1 cellular context compared by ENCODE assay signal in the genomic region with DNA sequence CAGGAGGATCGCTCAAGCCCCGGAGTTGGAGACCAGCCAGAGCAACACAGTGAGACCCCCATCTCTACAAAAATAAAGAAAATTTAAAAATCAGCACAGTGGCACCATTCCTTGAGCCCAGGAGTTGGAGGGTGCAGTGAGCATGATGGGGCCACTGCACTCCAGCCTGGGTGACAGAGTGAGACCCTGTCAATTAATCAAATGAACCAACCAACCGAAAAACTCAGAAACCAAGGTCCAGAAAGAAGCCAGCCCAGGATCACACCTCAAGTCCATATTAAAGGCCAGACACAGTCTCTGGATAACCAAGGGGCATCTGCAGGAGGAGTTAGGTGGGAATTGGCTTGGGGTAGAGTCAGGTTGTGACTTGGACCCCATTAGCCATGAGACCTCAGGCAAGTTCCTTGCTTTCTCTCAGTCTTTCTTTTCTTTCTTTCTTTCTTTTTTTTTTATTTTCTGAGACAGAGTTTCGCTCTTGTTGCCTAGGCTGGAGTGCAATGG.
TF ChIP-seq lines count a peak whose summit lies in the region.

No MANE protein-coding gene starts in this region.

TF ChIP-seq in endothelial cell of umbilical vein, 7 proteins besides CTCF, POLR2A, EP300 and RAD21:
- TF ChIP-seq MYC (IDR thresholded peaks at IDR 0.05; ENCODE audit: low read depth, low read length) (no peak), FOS (IDR thresholded peaks at IDR 0.05; ENCODE audit: borderline replicate concordance, insufficient read depth, low read length) (no peak), GATA2 (IDR thresholded peaks at IDR 0.05; ENCODE audit: insufficient read depth, insufficient read length, low read depth, low read length) (no peak), JUN (IDR thresholded peaks at IDR 0.05; ENCODE audit: borderline replicate concordance, insufficient read depth, insufficient read length, low read depth) (no peak), EZH2 (IDR thresholded peaks at IDR 0.05; ENCODE audit: borderline replicate concordance, low read depth, low read length, severe bottlenecking) (no peak), POLR2AphosphoS5 (IDR thresholded peaks at IDR 0.05; ENCODE audit: insufficient read depth, low read depth, low read length) (no peak)
- TF ChIP-seq, protein P1, sequence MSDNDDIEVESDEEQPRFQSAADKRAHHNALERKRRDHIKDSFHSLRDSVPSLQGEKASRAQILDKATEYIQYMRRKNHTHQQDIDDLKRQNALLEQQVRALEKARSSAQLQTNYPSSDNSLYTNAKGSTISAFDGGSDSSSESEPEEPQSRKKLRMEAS (IDR thresholded peaks at IDR 0.05; ENCODE audit: insufficient read depth, insufficient read length) = no peak
